Comparison of ENCODE assay signal across 19 cellular contexts in genomic region chr5:143065996-143066522, GRCh38.
DNase-seq lines count a peak whose midpoint lies in the region; ATAC-seq, FAIRE-seq and TF ChIP-seq lines count a peak whose summit lies in the region.
"Had no signal": no experiment of that assay in that cellular context is flagged by ENCODE, and none has a peak within 500 bp of the region (broad histone marks: within the 10 kb centered on the region; RNA-seq: fewer than 3 reads in every experiment).

No MANE protein-coding gene starts in this region.

- POLR2A ChIA-PET in activated CD4-positive, alpha-beta T cell treated with anti-CD3 and anti-CD28 coated beads for 36 hours (lab: Charles Lee): interaction anchor here (0.6 kb wide), 2 partner anchors 91 to 369 kb away, joined by 3 read pairs; no protein-coding TSS in a partner anchor
- POLR2A ChIA-PET in GM12878 (lab: Charles Lee): interaction anchor here (0.6 to 1.9 kb wide), 10 partner anchors 8 to 253 kb away, joined by 3 to 6 read pairs (median 4); no protein-coding TSS in a partner anchor

- BruUV-seq in GM12878 (replicated peaks; lab: Mats Ljungman, UMichigan): no TSS peak

- peak overlapping the region; percentile 4; the same call in 1 of the 2 replicates for H3K9ac ChIP-seq in GM12878 (ENCODE audit: control insufficient read depth, insufficient read depth, low read length)

- TF ChIP-seq RAD21 in GM12878 (IDR thresholded peaks at IDR 0.05; ENCODE audit: insufficient read depth, low read depth, low read length): no peak

- H3K36me3 ChIP-seq in GM12878 (ENCODE audit: control insufficient read depth in 2 of 2, insufficient read depth in 2 of 2, low read length in 1 of 2): peaks cover 5 to 7% of the 10 kb centered on the region in 2 experiments; a peak in 3 of 4 replicates
- H3K36me3 ChIP-seq: thyroid gland had no signal

- 56% methylated on average over 7 of the region's 7 CpGs for WGBS in GM12878 (ENCODE audit: insufficient coverage, insufficient replicate concordance, low lambda C conversion rate, missing lambda C conversion rate)

- RAD21 ChIA-PET in GM12878 (lab: Charles Lee; ENCODE audit: unreplicated experiment): interaction anchor here (0.7 to 19.7 kb wide), 12 partner anchors 9 to 147 kb away, joined by 3 to 337 read pairs (median 4); no protein-coding TSS in a partner anchor

- no peaks in the 10 kb centered on the region for H3K27me3 ChIP-seq in GM12878 (replicated peaks in 1 of 2; ENCODE audit: control insufficient read depth in 2 of 2, insufficient read depth in 2 of 2, low read length in 1 of 2)
- H3K27me3 ChIP-seq: gastroesophageal sphincter, thyroid gland had no signal

- peak overlapping the region; percentile 75 for H3K27ac Mint-ChIP-seq in activated CD4-positive, alpha-beta T cell treated with anti-CD3 and anti-CD28 coated beads for 36 hours
- peak overlapping the region in 1 of 2 donors; percentile 63 for H3K27ac Mint-ChIP-seq in stimulated activated naive CD8-positive, alpha-beta T cell treated with anti-CD3 and anti-CD28 coated beads, Interleukin-15, amount 100 ng/mL, for 72 hours
- H3K27ac Mint-ChIP-seq in osteocyte (ENCODE audit: unreplicated experiment): no peak overlapping the region
- H3K27ac Mint-ChIP-seq: endodermal cell had no signal

- no peaks in the 10 kb centered on the region for H4K20me1 ChIP-seq in GM12878 (ENCODE audit: control insufficient read depth, insufficient read depth)

- CTCF ChIA-PET in activated CD4-positive, alpha-beta T cell treated with anti-CD3 and anti-CD28 coated beads for 36 hours (lab: Charles Lee): interaction anchor here (0.7 kb wide), 2 partner anchors 63 to 64 kb away, joined by 3 read pairs; no protein-coding TSS in a partner anchor
- CTCF ChIA-PET in GM12878 (lab: Yijun Ruan, JAX): interaction anchor here (0.6 to 1.8 kb wide), 6 partner anchors 11 to 226 kb away, joined by 3 read pairs; no protein-coding TSS in a partner anchor

- peak overlapping the region; percentile 82 for H3K27ac ChIP-seq in GM12878 (ENCODE audit: control insufficient read depth, insufficient read depth)
- H3K27ac ChIP-seq: thyroid gland had no signal

- in situ Hi-C loops in GM12878 (cut with MboI): no loop called here

- SMC1A ChIA-PET in GM12878 (lab: Charles Lee; ENCODE audit: uncharacterized antibody, unreplicated experiment): interaction anchor here (0.6 to 19.4 kb wide), 24 partner anchors 9 to 163 kb away, joined by 3 to 441 read pairs (median 6); no protein-coding TSS in a partner anchor

- peaks cover 25% of the 10 kb centered on the region for H3K4me1 Mint-ChIP-seq in activated CD4-positive, alpha-beta T cell treated with anti-CD3 and anti-CD28 coated beads for 36 hours
- peaks cover 39% of the 10 kb centered on the region for H3K4me1 Mint-ChIP-seq in stimulated activated naive CD8-positive, alpha-beta T cell treated with anti-CD3 and anti-CD28 coated beads, Interleukin-15, amount 100 ng/mL, for 72 hours
- peaks cover 44% of the 10 kb centered on the region for H3K4me1 Mint-ChIP-seq in osteocyte (ENCODE audit: unreplicated experiment)

- no peak for ATAC-seq in activated CD4-positive, alpha-beta T cell treated with anti-CD3 and anti-CD28 coated beads for 36 hours
- ATAC-seq in GM21529 (IDR thresholded peaks at IDR 0.05; ENCODE audit: unreplicated experiment) (peak; percentile 7), GM12878 (peak; percentile 50), GM18517 (IDR thresholded peaks at IDR 0.05; ENCODE audit: unreplicated experiment) (no peak)
- no peak for ATAC-seq in stimulated activated naive CD8-positive, alpha-beta T cell treated with anti-CD3 and anti-CD28 coated beads, Interleukin-15, amount 100 ng/mL, for 72 hours

- TF ChIP-seq EP300 in GM12878 (IDR thresholded peaks at IDR 0.05; ENCODE audit: borderline replicate concordance in 1 of 2, control insufficient read depth in 1 of 2, low read depth in 2 of 2, low read length in 2 of 2): no peak; a peak in 1 of 4 replicates

- no peak for TF ChIP-seq POLR2A in GM12878 (IDR thresholded peaks at IDR 0.05; ENCODE audit: low read depth, low read length)

- H3K4me3 Mint-ChIP-seq in activated CD4-positive, alpha-beta T cell treated with anti-CD3 and anti-CD28 coated beads for 36 hours: no peak overlapping the region
- H3K4me3 Mint-ChIP-seq in stimulated activated naive CD8-positive, alpha-beta T cell treated with anti-CD3 and anti-CD28 coated beads, Interleukin-15, amount 100 ng/mL, for 72 hours: peak overlapping the region; percentile 1 to 3
- no peak overlapping the region for H3K4me3 Mint-ChIP-seq in osteocyte (ENCODE audit: unreplicated experiment)
- H3K4me3 Mint-ChIP-seq: brain; endodermal cell; T-helper 1 cell treated with Interleukin-12 subunit alpha and Interleukin-12 subunit beta and Interleukin-4 antibody, amounts not matched to agents 30 μg/mL and 1 μg/mL, for 36 hours had no signal

- H3K9me3 ChIP-seq in GM12878 (replicated peaks; ENCODE audit: control insufficient read depth, insufficient read depth, low read length): peaks cover 3% of the 10 kb centered on the region; the same call in 2 of the 3 replicates
- H3K9me3 ChIP-seq: Caco-2, gastroesophageal sphincter, thyroid gland had no signal

- peaks cover 32% of the 10 kb centered on the region for H3K4me1 ChIP-seq in GM12878 (ENCODE audit: control insufficient read depth, insufficient read depth, low read length)
- H3K4me1 ChIP-seq: Caco-2 had no signal

- intact Hi-C loops in activated CD4-positive, alpha-beta T cell treated with anti-CD3 and anti-CD28 coated beads for 36 hours (cut with DNase I, micrococcal nuclease): loop anchor here (1.0 to 5.0 kb wide), 3 partner anchors 9 to 36 kb away; no protein-coding TSS in a partner anchor
- intact Hi-C loops in GM12878 (cut with micrococcal nuclease; ENCODE audit: unreplicated experiment): loop anchor here (1.0 kb wide), 1 partner anchor 9 kb away; no protein-coding TSS in a partner anchor

- H3K4me2 ChIP-seq in GM12878 (ENCODE audit: control insufficient read depth, insufficient read depth): peak overlapping the region; percentile 38; the same call in 1 of the 2 replicates

- H3K27me3 Mint-ChIP-seq in activated CD4-positive, alpha-beta T cell treated with anti-CD3 and anti-CD28 coated beads for 36 hours: no peaks in the 10 kb centered on the region
- no peaks in the 10 kb centered on the region for H3K27me3 Mint-ChIP-seq in stimulated activated naive CD8-positive, alpha-beta T cell treated with anti-CD3 and anti-CD28 coated beads, Interleukin-15, amount 100 ng/mL, for 72 hours
- no peaks in the 10 kb centered on the region for H3K27me3 Mint-ChIP-seq in osteocyte (ENCODE audit: unreplicated experiment)
- H3K27me3 Mint-ChIP-seq: brain had no signal

- H3K4me3 ChIP-seq in GM12878: no peak overlapping the region
- H3K4me3 ChIP-seq: gastroesophageal sphincter, thyroid gland had no signal

- DNase-seq in activated CD4-positive, alpha-beta T cell treated with anti-CD3 and anti-CD28 coated beads for 36 hours: no peak
- DNase-seq in activated CD4-positive, alpha-beta T cell treated with anti-CD3 and anti-CD28 coated beads for 4 hours: no peak
- DNase-seq in GM12878 (ENCODE audit: low read depth, low spot score) (no peak), NCI-H526 (lab: John Stamatoyannopoulos, UW) (no peak), osteocyte (ENCODE audit: extremely low spot score, unreplicated experiment) (no peak)
- DNase-seq in stimulated activated naive CD8-positive, alpha-beta T cell treated with anti-CD3 and anti-CD28 coated beads, Interleukin-15, amount 100 ng/mL, for 72 hours: no peak
- DNase-seq: activated CD4-positive, CD25-positive, alpha-beta regulatory T cell treated with anti-CD3 and anti-CD28 coated beads, Interleukin-2, amount 50 U/mL, for 72 hours; activated effector memory CD4-positive, alpha-beta T cell treated with Interleukin-2 at 50 U/mL for 16 hours; Caco-2; endodermal cell; NCI-H1048; retina; thyroid gland had no signal

- peaks cover 3% of the 10 kb centered on the region for H3K79me2 ChIP-seq in GM12878 (ENCODE audit: control insufficient read depth, insufficient read depth, low read length)

- H2AFZ ChIP-seq in GM12878 (ENCODE audit: control insufficient read depth, low read depth, low read length): no peak overlapping the region

- peaks cover 4% of the 10 kb centered on the region for H3K9me3 Mint-ChIP-seq in activated CD4-positive, alpha-beta T cell treated with anti-CD3 and anti-CD28 coated beads for 36 hours (ENCODE audit: low read depth)
- H3K9me3 Mint-ChIP-seq in stimulated activated naive CD8-positive, alpha-beta T cell treated with anti-CD3 and anti-CD28 coated beads, Interleukin-15, amount 100 ng/mL, for 72 hours: peaks cover 2 to 8% of the 10 kb centered on the region in 2 donors
- H3K9me3 Mint-ChIP-seq in osteocyte (ENCODE audit: unreplicated experiment): no peaks in the 10 kb centered on the region

- FAIRE-seq in GM12878 (lab: Jason Lieb, UNC): no peak
- FAIRE-seq: A204.1 had no signal

- no peak for TF ChIP-seq CTCF in GM12878 (IDR thresholded peaks at IDR 0.05 in 2 of 3, conservative IDR thresholded peaks at IDR 0.05 in 1 of 3; ENCODE audit: control insufficient read depth in 2 of 3, extremely low read depth in 1 of 3, insufficient read depth in 1 of 3, low read depth in 3 of 3, low read length in 3 of 3)
- no peak for TF ChIP-seq CTCF in osteocyte (IDR thresholded peaks at IDR 0.05)

- peaks cover 24% of the 10 kb centered on the region for H3K36me3 Mint-ChIP-seq in activated CD4-positive, alpha-beta T cell treated with anti-CD3 and anti-CD28 coated beads for 36 hours (ENCODE audit: low read depth)
- H3K36me3 Mint-ChIP-seq in osteocyte (ENCODE audit: unreplicated experiment): peaks cover 7% of the 10 kb centered on the region

TF ChIP-seq in GM12878, 131 proteins besides CTCF, POLR2A, EP300 and RAD21 (continues in another document):
- no peak for TF ChIP-seq NR2C2 (IDR thresholded peaks at IDR 0.05; ENCODE audit: borderline replicate concordance, control insufficient read depth, insufficient read length, low read depth)
- TF ChIP-seq SMC3 (IDR thresholded peaks at IDR 0.05; ENCODE audit: borderline replicate concordance, low read length): no peak
- TF ChIP-seq SKIL (IDR thresholded peaks at IDR 0.05; ENCODE audit: low read depth, poor library complexity, severe bottlenecking): no peak
- TF ChIP-seq ESRRA (IDR thresholded peaks at IDR 0.05; ENCODE audit: low read length): no peak

Comparison
In these comparisons a context has a peak if more than half of its experiments do, and no peak if none do; other contexts are left out.
1. ATAC-seq: peak in GM21529 (single experiment) and GM12878 (single experiment); none in activated CD4-positive, alpha-beta T cell treated with anti-CD3 and anti-CD28 coated beads for 36 hours (single experiment), stimulated activated naive CD8-positive, alpha-beta T cell treated with anti-CD3 and anti-CD28 coated beads, Interleukin-15, amount 100 ng/mL, for 72 hours (single experiment) and GM18517 (single experiment).
2. H3K4me3 Mint-ChIP-seq: peak in stimulated activated naive CD8-positive, alpha-beta T cell treated with anti-CD3 and anti-CD28 coated beads, Interleukin-15, amount 100 ng/mL, for 72 hours (2 of 2); none in activated CD4-positive, alpha-beta T cell treated with anti-CD3 and anti-CD28 coated beads for 36 hours (single experiment) and osteocyte (single experiment).